In the genomic region with DNA sequence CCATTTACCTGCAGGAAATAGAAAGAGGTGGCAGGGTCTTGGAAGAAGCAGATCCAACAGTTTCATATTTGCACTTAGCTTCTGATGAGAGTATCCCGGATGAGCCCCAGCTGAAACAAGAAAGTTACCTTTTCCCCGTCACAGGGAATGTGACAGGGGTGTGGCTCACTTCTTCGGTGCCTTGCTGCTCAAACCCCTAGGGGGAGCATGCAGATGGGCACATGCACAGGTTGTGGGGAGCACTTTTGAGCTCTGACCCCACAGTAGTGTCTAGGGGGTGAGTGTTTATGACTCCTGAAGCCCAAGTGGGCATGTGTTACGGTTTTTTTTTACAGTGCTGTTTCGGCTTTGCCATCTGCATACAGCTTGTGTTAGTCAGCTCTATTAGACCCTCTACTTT, we compare ENCODE assay signal across 19 cellular contexts.
"Had no signal": no experiment of that assay in that cellular context is flagged by ENCODE, and none has a peak within 500 bp of the region (broad histone marks: within the 10 kb centered on the region; RNA-seq: fewer than 3 reads in every experiment).

No MANE protein-coding gene starts in this region.

- H3K4me3 Mint-ChIP-seq: activated naive CD4-positive, alpha-beta T cell treated with anti-CD3 and anti-CD28 coated beads, Interleukin-2, amount 10 ng/mL, durations not matched to agents 7 days and 5 days; dendritic cell treated with granulocyte-macrophage colony-stimulating factor and Interleukin-4, amounts not matched to agents 40 ng/mL and 50 ng/mL, for 4 days; immature natural killer cell; natural killer cell; stimulated activated naive B cell treated with anti-CD40 and anti-IgM and Interleukin-4, amounts not matched to agents 10 μg/mL and 1 μg/mL and 100 μg/mL, for 72 hours had no signal

- ATAC-seq: natural killer cell had no signal

- H3K36me3 ChIP-seq: ascending aorta, breast epithelium had no signal

- H3K27ac Mint-ChIP-seq: activated naive CD4-positive, alpha-beta T cell treated with anti-CD3 and anti-CD28 coated beads, Interleukin-2, amount 10 ng/mL, durations not matched to agents 7 days and 5 days; activated T-helper 2 cell treated with anti-CD3 and anti-CD28 coated beads, Interferon-gamma antibody, Interleukin-2, Interleukin-4, amounts not matched to agents 10 μg/mL and 5 μg/mL and 100 μg/mL, durations not matched to agents 14 hours and 24 hours and 36 hours; dendritic cell treated with granulocyte-macrophage colony-stimulating factor and Interleukin-4, amounts not matched to agents 40 ng/mL and 50 ng/mL, for 4 days; immature natural killer cell; natural killer cell; stimulated activated naive B cell treated with anti-CD40 and anti-IgM and Interleukin-4, amounts not matched to agents 10 μg/mL and 1 μg/mL and 100 μg/mL, for 72 hours had no signal

- FAIRE-seq: frontal cortex had no signal

- DNase-seq: activated CD4-positive, alpha-beta T cell treated with anti-CD3 and anti-CD28 coated beads for 1 hour; activated CD4-positive, alpha-beta T cell treated with anti-CD3 and anti-CD28 coated beads, Interleukin-2, amount 50 U/mL, for 4 hours; activated naive CD4-positive, alpha-beta T cell treated with anti-CD3 and anti-CD28 coated beads, Interleukin-2, amount 10 ng/mL, durations not matched to agents 7 days and 5 days; effector memory CD4-positive, alpha-beta T cell; head of caudate nucleus; immature natural killer cell; mesendoderm; natural killer cell; retina; stimulated activated CD4-positive, alpha-beta T cell treated with anti-CD3 and anti-CD28 coated beads, Interleukin-2, amount 100 ng/mL, for 48 hours; stimulated activated naive B cell treated with anti-CD40 and anti-IgM and Interleukin-4, amounts not matched to agents 10 μg/mL and 1 μg/mL and 100 μg/mL, for 72 hours; substantia nigra; trophoblast cell had no signal

- H3K27me3 Mint-ChIP-seq: activated naive CD4-positive, alpha-beta T cell treated with anti-CD3 and anti-CD28 coated beads, Interleukin-2, amount 10 ng/mL, durations not matched to agents 7 days and 5 days; dendritic cell treated with granulocyte-macrophage colony-stimulating factor and Interleukin-4, amounts not matched to agents 40 ng/mL and 50 ng/mL, for 4 days; stimulated activated naive B cell treated with anti-CD40 and anti-IgM and Interleukin-4, amounts not matched to agents 10 μg/mL and 1 μg/mL and 100 μg/mL, for 72 hours had no signal

- H3K4me1 ChIP-seq: ascending aorta, breast epithelium had no signal

- H3K4me3 ChIP-seq: ascending aorta, breast epithelium had no signal

- H3K36me3 Mint-ChIP-seq: activated naive CD4-positive, alpha-beta T cell treated with anti-CD3 and anti-CD28 coated beads, Interleukin-2, amount 10 ng/mL, durations not matched to agents 7 days and 5 days; immature natural killer cell; natural killer cell; stimulated activated naive B cell treated with anti-CD40 and anti-IgM and Interleukin-4, amounts not matched to agents 10 μg/mL and 1 μg/mL and 100 μg/mL, for 72 hours had no signal

- H3K27ac ChIP-seq: ascending aorta, breast epithelium, epithelial cell of prostate had no signal

- H3K27me3 ChIP-seq: ascending aorta, breast epithelium had no signal

- H3K4me1 Mint-ChIP-seq: activated naive CD4-positive, alpha-beta T cell treated with anti-CD3 and anti-CD28 coated beads, Interleukin-2, amount 10 ng/mL, durations not matched to agents 7 days and 5 days; immature natural killer cell; natural killer cell; stimulated activated naive B cell treated with anti-CD40 and anti-IgM and Interleukin-4, amounts not matched to agents 10 μg/mL and 1 μg/mL and 100 μg/mL, for 72 hours had no signal
